ENCODE assay signal across 23 cellular contexts in the genomic region with DNA sequence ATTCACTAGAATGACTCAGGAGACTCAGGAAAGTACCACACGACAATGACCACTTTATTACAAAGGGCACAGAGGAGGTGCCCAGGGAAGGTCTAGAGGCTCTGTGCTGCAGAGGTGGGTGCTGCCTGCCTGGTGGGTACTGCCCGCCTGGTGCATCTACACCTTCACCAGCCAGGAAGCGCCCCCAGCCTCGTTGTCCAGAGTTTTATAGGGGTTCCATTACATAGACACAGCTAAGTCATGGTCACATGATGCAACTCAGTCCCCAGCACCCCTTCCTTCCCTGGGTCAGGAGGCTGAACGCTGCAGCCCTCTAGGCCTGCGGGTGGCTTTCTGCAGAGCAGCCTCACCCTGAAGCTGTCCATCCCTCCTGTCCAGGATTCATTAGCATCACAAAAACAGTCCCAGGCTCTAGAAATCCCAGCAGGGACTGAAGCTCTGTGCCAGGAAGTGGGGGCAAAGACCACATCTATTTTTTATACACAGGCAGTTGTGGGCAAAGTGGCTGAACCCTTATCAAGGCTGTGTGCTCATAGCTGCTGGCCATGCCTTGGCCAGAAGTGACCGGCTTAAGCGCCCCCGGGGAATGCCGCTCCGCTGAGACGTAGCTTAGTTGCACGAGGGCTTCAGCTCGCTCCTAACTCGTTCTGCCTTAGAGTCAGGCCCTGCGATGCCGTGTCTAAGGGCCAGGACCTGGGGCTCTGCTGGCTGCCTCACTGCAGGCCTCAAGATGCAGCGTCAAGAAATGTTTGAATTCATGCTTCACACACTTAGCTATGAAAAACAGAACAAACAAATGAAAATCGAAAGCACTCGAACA.
"Had no signal": no experiment of that assay in that cellular context is flagged by ENCODE, and none has a peak within 500 bp of the region (broad histone marks: within the 10 kb centered on the region; RNA-seq: fewer than 3 reads in every experiment).

No MANE protein-coding gene starts in this region.

- H3K9me3 Mint-ChIP-seq: immature natural killer cell had no signal

- H3K27me3 ChIP-seq: esophagus squamous epithelium, neural progenitor cell, right lobe of liver, testis, tibial nerve had no signal

- H3K4me3 ChIP-seq: esophagus squamous epithelium, gastroesophageal sphincter, mucosa of descending colon, neural progenitor cell, psoas muscle, right lobe of liver, testis, tibial nerve had no signal

- H3K4me1 ChIP-seq: esophagus squamous epithelium, gastroesophageal sphincter, neural progenitor cell, parathyroid adenoma, psoas muscle, right lobe of liver, testis, tibial nerve had no signal

- ATAC-seq: effector memory CD8-positive, alpha-beta T cell; gastroesophageal sphincter; left cardiac atrium; mucosa of descending colon; naive thymus-derived CD8-positive, alpha-beta T cell; psoas muscle; right lobe of liver; stimulated activated naive B cell treated with anti-CD40 and anti-IgM and Interleukin-4, amounts not matched to agents 10 μg/mL and 1 μg/mL and 100 μg/mL, for 72 hours; stimulated activated naive CD8-positive, alpha-beta T cell treated with anti-CD3 and anti-CD28 coated beads, Interleukin-15, amount 100 ng/mL, for 72 hours had no signal

- DNase-seq: central memory CD4-positive, alpha-beta T cell; effector memory CD8-positive, alpha-beta T cell; esophagus squamous epithelium; foreskin fibroblast; glutamatergic neuron; immature natural killer cell; left cardiac atrium; mammary epithelial cell; mucosa of descending colon; naive thymus-derived CD8-positive, alpha-beta T cell; occipital lobe; psoas muscle; retina; stimulated activated CD4-positive, alpha-beta T cell treated with anti-CD3 and anti-CD28 coated beads, Interleukin-2, amount 100 ng/mL, for 24 hours; stimulated activated CD4-positive, alpha-beta T cell treated with anti-CD3 and anti-CD28 coated beads, Interleukin-4, amount 100 ng/mL, for 4 hours; stimulated activated naive B cell treated with anti-CD40 and anti-IgM and Interleukin-4, amounts not matched to agents 10 μg/mL and 1 μg/mL and 100 μg/mL, for 72 hours; stimulated activated naive CD8-positive, alpha-beta T cell treated with anti-CD3 and anti-CD28 coated beads, Interleukin-15, amount 100 ng/mL, for 72 hours; testis had no signal

- H3K27ac Mint-ChIP-seq: effector memory CD8-positive, alpha-beta T cell; immature natural killer cell; naive thymus-derived CD8-positive, alpha-beta T cell; neural progenitor cell; stimulated activated naive B cell treated with anti-CD40 and anti-IgM and Interleukin-4, amounts not matched to agents 10 μg/mL and 1 μg/mL and 100 μg/mL, for 72 hours had no signal

- H3K27me3 Mint-ChIP-seq: effector memory CD8-positive, alpha-beta T cell; stimulated activated naive B cell treated with anti-CD40 and anti-IgM and Interleukin-4, amounts not matched to agents 10 μg/mL and 1 μg/mL and 100 μg/mL, for 72 hours; stimulated activated naive CD8-positive, alpha-beta T cell treated with anti-CD3 and anti-CD28 coated beads, Interleukin-15, amount 100 ng/mL, for 72 hours had no signal

- H3K4me1 Mint-ChIP-seq: immature natural killer cell; naive thymus-derived CD8-positive, alpha-beta T cell; stimulated activated naive B cell treated with anti-CD40 and anti-IgM and Interleukin-4, amounts not matched to agents 10 μg/mL and 1 μg/mL and 100 μg/mL, for 72 hours; stimulated activated naive CD8-positive, alpha-beta T cell treated with anti-CD3 and anti-CD28 coated beads, Interleukin-15, amount 100 ng/mL, for 72 hours had no signal

- H3K36me3 Mint-ChIP-seq: immature natural killer cell; naive thymus-derived CD8-positive, alpha-beta T cell; neural progenitor cell; stimulated activated naive B cell treated with anti-CD40 and anti-IgM and Interleukin-4, amounts not matched to agents 10 μg/mL and 1 μg/mL and 100 μg/mL, for 72 hours had no signal

- H3K9me3 ChIP-seq: gastroesophageal sphincter, mucosa of descending colon, psoas muscle, right lobe of liver, testis had no signal

- H3K27ac ChIP-seq: esophagus squamous epithelium, gastroesophageal sphincter, neural progenitor cell, parathyroid adenoma, psoas muscle, right lobe of liver, testis, tibial nerve had no signal

- H3K4me3 Mint-ChIP-seq: effector memory CD8-positive, alpha-beta T cell; immature natural killer cell; naive thymus-derived CD8-positive, alpha-beta T cell; neural progenitor cell; stimulated activated naive B cell treated with anti-CD40 and anti-IgM and Interleukin-4, amounts not matched to agents 10 μg/mL and 1 μg/mL and 100 μg/mL, for 72 hours; stimulated activated naive CD8-positive, alpha-beta T cell treated with anti-CD3 and anti-CD28 coated beads, Interleukin-15, amount 100 ng/mL, for 72 hours had no signal

- H3K36me3 ChIP-seq: esophagus squamous epithelium, gastroesophageal sphincter, neural progenitor cell, right lobe of liver, tibial nerve had no signal
